ENCODE assay signal across 8 cellular contexts in genomic region chr19:41928754-41929535, GRCh38. TPM values are rescaled to one million over a fixed set of nuclear protein-coding genes. Genes with fewer than 3 reads are reported as not detected.
DNase-seq lines count a peak whose midpoint lies in the region; ATAC-seq and TF ChIP-seq lines count a peak whose summit lies in the region.

No MANE protein-coding gene starts in this region.

- peak overlapping the region in 1 of 2 experiments; percentile 54 for H3K18ac ChIP-seq in mesenchymal stem cell (ENCODE audit: low read depth in 1 of 2, low read length in 2 of 2)

- peak overlapping the region in 1 of 2 experiments; percentile 3 for H2BK12ac ChIP-seq in mesenchymal stem cell (ENCODE audit: low read length in 2 of 2)

- no peaks in the 10 kb centered on the region for H3K79me1 ChIP-seq in mesenchymal stem cell (replicated peaks; ENCODE audit: low read length, poor library complexity, severe bottlenecking)

- ATAC-seq in HG03175 (IDR thresholded peaks at IDR 0.05; ENCODE audit: unreplicated experiment) = no peak

- BruUV-seq in A673 (replicated peaks; lab: Mats Ljungman, UMichigan) = no TSS peak

- no peak overlapping the region for H2BK5ac ChIP-seq in mesenchymal stem cell (ENCODE audit: low read depth, low read length, poor library complexity, severe bottlenecking)

- H3K4me2 ChIP-seq in mesenchymal stem cell (ENCODE audit: low read length, poor library complexity, severe bottlenecking) = peak overlapping the region; percentile 56

- intact Hi-C loops in A673 (cut with micrococcal nuclease; ENCODE audit: unreplicated experiment) = no loop called here
- intact Hi-C loops in activated T-helper 2 cell treated with anti-CD3 and anti-CD28 coated beads, Interferon-gamma antibody, Interleukin-2, Interleukin-4, amounts not matched to agents 10 μg/mL and 5 μg/mL and 100 μg/mL, durations not matched to agents 14 hours and 24 hours and 36 hours (cut with micrococcal nuclease) = loop anchor here (2.0 kb wide), 1 partner anchor 42 kb away; no protein-coding TSS in a partner anchor

- H4K91ac ChIP-seq in mesenchymal stem cell (ENCODE audit: low read length) = no peak overlapping the region

- H3K27me3 Mint-ChIP-seq in activated T-helper 2 cell treated with anti-CD3 and anti-CD28 coated beads, Interferon-gamma antibody, Interleukin-2, Interleukin-4, amounts not matched to agents 10 μg/mL and 5 μg/mL and 100 μg/mL, durations not matched to agents 14 hours and 24 hours and 36 hours (ENCODE audit: low read depth) = peaks cover 6% of the 10 kb centered on the region

- H3K4ac ChIP-seq in mesenchymal stem cell (ENCODE audit: low read depth in 1 of 2, low read length in 2 of 2) = no peak overlapping the region

- H3K36me3 Mint-ChIP-seq in activated T-helper 2 cell treated with anti-CD3 and anti-CD28 coated beads, Interferon-gamma antibody, Interleukin-2, Interleukin-4, amounts not matched to agents 10 μg/mL and 5 μg/mL and 100 μg/mL, durations not matched to agents 14 hours and 24 hours and 36 hours (ENCODE audit: low read depth) = no peaks in the 10 kb centered on the region

- H2BK120ac ChIP-seq in mesenchymal stem cell (ENCODE audit: low read depth, low read length) = no peak overlapping the region

- no peak overlapping the region for H2AK5ac ChIP-seq in mesenchymal stem cell (ENCODE audit: low read length, severe bottlenecking)

- no peak overlapping the region for H4K8ac ChIP-seq in mesenchymal stem cell (ENCODE audit: low read length)

- peak overlapping the region; percentile 32 for H2AFZ ChIP-seq in mesenchymal stem cell (ENCODE audit: low read depth, low read length)

- H3K4me1 Mint-ChIP-seq in activated T-helper 2 cell treated with anti-CD3 and anti-CD28 coated beads, Interferon-gamma antibody, Interleukin-2, Interleukin-4, amounts not matched to agents 10 μg/mL and 5 μg/mL and 100 μg/mL, durations not matched to agents 14 hours and 24 hours and 36 hours (ENCODE audit: low read depth) = peaks cover 22% of the 10 kb centered on the region

- H3K27ac ChIP-seq in A673 (ENCODE audit: low read depth, low read length, poor library complexity, severe bottlenecking) (no peak overlapping the region), HEK293 (ENCODE audit: extremely low read depth, low read depth, low read length) (no peak overlapping the region), mesenchymal stem cell (ENCODE audit: low read length, poor library complexity, severe bottlenecking) (no peak overlapping the region)

- 6% methylated on average over 28 of the region's 29 CpGs for WGBS in mesenchymal stem cell

- no peaks in the 10 kb centered on the region for H3K9me3 Mint-ChIP-seq in activated T-helper 2 cell treated with anti-CD3 and anti-CD28 coated beads, Interferon-gamma antibody, Interleukin-2, Interleukin-4, amounts not matched to agents 10 μg/mL and 5 μg/mL and 100 μg/mL, durations not matched to agents 14 hours and 24 hours and 36 hours

- no peaks in the 10 kb centered on the region for H3K27me3 ChIP-seq in A673 (replicated peaks; ENCODE audit: insufficient read depth, low read depth, low read length, poor library complexity)
- peaks cover 88 to 90% of the 10 kb centered on the region in 2 experiments for H3K27me3 ChIP-seq in mesenchymal stem cell (ENCODE audit: control insufficient read depth in 1 of 2, insufficient read depth in 1 of 2, low read length in 2 of 2)

- H3K9me3 ChIP-seq in A673 (ENCODE audit: low read depth, low read length, poor library complexity, severe bottlenecking) (no peaks in the 10 kb centered on the region), HEK293 (ENCODE audit: control insufficient read depth, insufficient read depth, low read depth, low read length) (no peaks in the 10 kb centered on the region), mesenchymal stem cell (ENCODE audit: control insufficient read depth, low read length) (peaks cover 6% of the 10 kb centered on the region)

- peaks cover 44% of the 10 kb centered on the region for H3K4me1 ChIP-seq in A673 (ENCODE audit: insufficient read depth, low read length, poor library complexity, severe bottlenecking)
- H3K4me1 ChIP-seq in HEK293 (ENCODE audit: control insufficient read depth, insufficient read depth, low read length) = peaks cover 4% of the 10 kb centered on the region
- H3K4me1 ChIP-seq in mesenchymal stem cell (ENCODE audit: control insufficient read depth, insufficient read depth, low read depth, low read length) = peaks cover 15% of the 10 kb centered on the region

- peak overlapping the region; percentile 64 for H3K27ac Mint-ChIP-seq in activated T-helper 2 cell treated with anti-CD3 and anti-CD28 coated beads, Interferon-gamma antibody, Interleukin-2, Interleukin-4, amounts not matched to agents 10 μg/mL and 5 μg/mL and 100 μg/mL, durations not matched to agents 14 hours and 24 hours and 36 hours

- DNase-seq in A673 (ENCODE audit: low spot score) (no peak), mesenchymal stem cell (no peak), cerebellar cortex (ENCODE audit: low spot score) (no peak), COLO668 (lab: John Stamatoyannopoulos, UW; ENCODE audit: unreplicated experiment) (no peak), inferior parietal cortex (ENCODE audit: extremely low spot score) (no peak)
- no peak for DNase-seq in activated T-helper 2 cell treated with anti-CD3 and anti-CD28 coated beads, Interferon-gamma antibody, Interleukin-2, Interleukin-4, amounts not matched to agents 10 μg/mL and 5 μg/mL and 100 μg/mL, durations not matched to agents 14 hours and 24 hours and 36 hours (ENCODE audit: low spot score)

- no peak overlapping the region for H2BK15ac ChIP-seq in mesenchymal stem cell (ENCODE audit: low read depth, poor library complexity, severe bottlenecking)

- H3K4me3 ChIP-seq in A673 (ENCODE audit: low read depth, low read length, poor library complexity, severe bottlenecking) = peak overlapping the region; percentile 63
- H3K4me3 ChIP-seq in HEK293 (ENCODE audit: low read depth, low read length) = peak overlapping the region; percentile 16
- H3K4me3 ChIP-seq in mesenchymal stem cell (ENCODE audit: insufficient read depth in 1 of 2, low read depth in 1 of 2, low read length in 2 of 2) = peak overlapping the region; percentile 33 to 46

- H3K4me3 Mint-ChIP-seq in activated T-helper 2 cell treated with anti-CD3 and anti-CD28 coated beads, Interferon-gamma antibody, Interleukin-2, Interleukin-4, amounts not matched to agents 10 μg/mL and 5 μg/mL and 100 μg/mL, durations not matched to agents 14 hours and 24 hours and 36 hours (ENCODE audit: low read depth) = peak overlapping the region; percentile 79

- TF ChIP-seq CTCF in A673 (conservative IDR thresholded peaks at IDR 0.05; ENCODE audit: low read depth, low read length) (no peak), HEK293 (tag by site-specific recombination; IDR thresholded peaks at IDR 0.05) (peak; percentile 69)

- peak overlapping the region in 1 of 2 experiments; percentile 78 for H3K14ac ChIP-seq in mesenchymal stem cell (ENCODE audit: low read length in 2 of 2)

- no peaks in the 10 kb centered on the region for H3K36me3 ChIP-seq in A673 (ENCODE audit: insufficient read depth, low read length, poor library complexity, severe bottlenecking)
- H3K36me3 ChIP-seq in HEK293 (ENCODE audit: control insufficient read depth in 2 of 2, insufficient read depth in 1 of 2, low read length in 2 of 2) = no peaks in the 10 kb centered on the region
- H3K36me3 ChIP-seq in mesenchymal stem cell (ENCODE audit: control insufficient read depth in 1 of 2, insufficient read depth in 2 of 2, low read depth in 1 of 2, low read length in 2 of 2) = no peaks in the 10 kb centered on the region

- CTCF ChIA-PET in A673 (lab: Charles Lee) (no interaction called here), HEK293 (lab: Yijun Ruan, JAX) (interaction anchor here (0.6 to 1.8 kb wide), 3 partner anchors 22 to 222 kb away, joined by 4 to 5 read pairs (median 4); no protein-coding TSS in a partner anchor)

- POLR2A ChIA-PET in A673 (lab: Charles Lee; ENCODE audit: low non-redundant PET) (no interaction called here), HEK293 (lab: Yijun Ruan, JAX) (interaction anchor here (0.6 kb wide), 1 partner anchor 102 kb away, joined by 7 read pairs; no protein-coding TSS in a partner anchor)

- H3K23ac ChIP-seq in mesenchymal stem cell (ENCODE audit: low read length in 2 of 2) = peak overlapping the region in 1 of 2 experiments; percentile 0

- H3K9ac ChIP-seq in mesenchymal stem cell (ENCODE audit: low read length) = no peak overlapping the region

RNA-seq across cellular contexts. Expression of gene ERFL, which starts 0.7 kb away (rescaled TPM):
- total RNA-seq in A673 (2021) = 0.95 and 1.2 TPM in 2 replicates
- total RNA-seq in activated T-helper 2 cell treated with anti-CD3 and anti-CD28 coated beads, Interferon-gamma antibody, Interleukin-2, Interleukin-4, amounts not matched to agents 10 μg/mL and 5 μg/mL and 100 μg/mL, durations not matched to agents 14 hours and 24 hours and 36 hours = 2.1 and 2.3 TPM in 2 replicates
- 0.06 TPM for polyA plus RNA-seq in mesenchymal stem cell (2013, experiment 1 of 2)
- polyA plus RNA-seq in mesenchymal stem cell (2013, experiment 2 of 2) = 0.05 TPM

RNA-seq across cellular contexts. Expression of gene RABAC1, which starts 30.2 kb away (rescaled TPM):
- total RNA-seq in A673 (2021) = 114 and 124 TPM in 2 replicates
- 54.0 and 57.6 TPM in 2 replicates for total RNA-seq in activated T-helper 2 cell treated with anti-CD3 and anti-CD28 coated beads, Interferon-gamma antibody, Interleukin-2, Interleukin-4, amounts not matched to agents 10 μg/mL and 5 μg/mL and 100 μg/mL, durations not matched to agents 14 hours and 24 hours and 36 hours
- polyA plus RNA-seq in mesenchymal stem cell (2013, experiment 1 of 2) = 292 TPM
- 293 TPM for polyA plus RNA-seq in mesenchymal stem cell (2013, experiment 2 of 2)

RNA-seq across cellular contexts. Expression of gene ARHGEF1, which starts 46.0 kb away (rescaled TPM):
- 159 and 164 TPM in 2 replicates for total RNA-seq in A673 (2021)
- 340 and 353 TPM in 2 replicates for total RNA-seq in activated T-helper 2 cell treated with anti-CD3 and anti-CD28 coated beads, Interferon-gamma antibody, Interleukin-2, Interleukin-4, amounts not matched to agents 10 μg/mL and 5 μg/mL and 100 μg/mL, durations not matched to agents 14 hours and 24 hours and 36 hours
- 69.1 TPM for polyA plus RNA-seq in mesenchymal stem cell (2013, experiment 1 of 2)
- polyA plus RNA-seq in mesenchymal stem cell (2013, experiment 2 of 2) = 65.8 TPM

RNA-seq across cellular contexts. Expression of gene CD79A, which starts 51.9 kb away (rescaled TPM):
- 14.4 and 17.8 TPM in 2 replicates for total RNA-seq in A673 (2021)
- total RNA-seq in activated T-helper 2 cell treated with anti-CD3 and anti-CD28 coated beads, Interferon-gamma antibody, Interleukin-2, Interleukin-4, amounts not matched to agents 10 μg/mL and 5 μg/mL and 100 μg/mL, durations not matched to agents 14 hours and 24 hours and 36 hours = 0.67 and 0.84 TPM in 2 replicates
- 0.28 TPM for polyA plus RNA-seq in mesenchymal stem cell (2013, experiment 1 of 2)
- 0.32 TPM for polyA plus RNA-seq in mesenchymal stem cell (2013, experiment 2 of 2)
